1 cellular context compared by ENCODE assay signal in the genomic region with DNA sequence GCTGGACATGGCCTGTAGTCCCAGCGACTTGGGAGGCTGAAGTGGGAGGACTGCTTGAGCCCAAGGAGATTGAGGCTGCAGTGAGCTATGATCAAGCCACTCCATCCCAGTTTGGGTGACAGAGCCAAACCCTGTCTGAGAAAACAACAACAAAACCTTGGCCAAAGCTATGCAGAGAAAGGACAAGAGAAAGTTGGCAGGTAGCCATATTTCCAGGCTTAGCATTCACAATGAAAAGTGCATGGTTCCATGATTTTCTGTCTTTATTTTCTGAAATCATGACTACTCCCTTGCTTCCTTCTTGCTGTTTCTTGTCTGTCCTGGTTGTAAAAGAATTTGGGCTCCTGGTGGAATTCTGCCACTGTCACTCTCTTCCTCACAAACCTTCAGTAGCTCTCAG.
TF ChIP-seq lines count a peak whose summit lies in the region.

No MANE protein-coding gene starts in this region.

TF ChIP-seq in K562, 482 proteins besides CTCF, POLR2A, EP300 and RAD21 (continued from another document):
- TF ChIP-seq, protein P1, sequence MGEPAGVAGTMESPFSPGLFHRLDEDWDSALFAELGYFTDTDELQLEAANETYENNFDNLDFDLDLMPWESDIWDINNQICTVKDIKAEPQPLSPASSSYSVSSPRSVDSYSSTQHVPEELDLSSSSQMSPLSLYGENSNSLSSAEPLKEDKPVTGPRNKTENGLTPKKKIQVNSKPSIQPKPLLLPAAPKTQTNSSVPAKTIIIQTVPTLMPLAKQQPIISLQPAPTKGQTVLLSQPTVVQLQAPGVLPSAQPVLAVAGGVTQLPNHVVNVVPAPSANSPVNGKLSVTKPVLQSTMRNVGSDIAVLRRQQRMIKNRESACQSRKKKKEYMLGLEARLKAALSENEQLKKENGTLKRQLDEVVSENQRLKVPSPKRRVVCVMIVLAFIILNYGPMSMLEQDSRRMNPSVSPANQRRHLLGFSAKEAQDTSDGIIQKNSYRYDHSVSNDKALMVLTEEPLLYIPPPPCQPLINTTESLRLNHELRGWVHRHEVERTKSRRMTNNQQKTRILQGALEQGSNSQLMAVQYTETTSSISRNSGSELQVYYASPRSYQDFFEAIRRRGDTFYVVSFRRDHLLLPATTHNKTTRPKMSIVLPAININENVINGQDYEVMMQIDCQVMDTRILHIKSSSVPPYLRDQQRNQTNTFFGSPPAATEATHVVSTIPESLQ (CRISPR knock-in tag; IDR thresholded peaks at IDR 0.05) = no peak
TF ChIP-seq in K562: peak in this region for 1.
